In the genomic region with DNA sequence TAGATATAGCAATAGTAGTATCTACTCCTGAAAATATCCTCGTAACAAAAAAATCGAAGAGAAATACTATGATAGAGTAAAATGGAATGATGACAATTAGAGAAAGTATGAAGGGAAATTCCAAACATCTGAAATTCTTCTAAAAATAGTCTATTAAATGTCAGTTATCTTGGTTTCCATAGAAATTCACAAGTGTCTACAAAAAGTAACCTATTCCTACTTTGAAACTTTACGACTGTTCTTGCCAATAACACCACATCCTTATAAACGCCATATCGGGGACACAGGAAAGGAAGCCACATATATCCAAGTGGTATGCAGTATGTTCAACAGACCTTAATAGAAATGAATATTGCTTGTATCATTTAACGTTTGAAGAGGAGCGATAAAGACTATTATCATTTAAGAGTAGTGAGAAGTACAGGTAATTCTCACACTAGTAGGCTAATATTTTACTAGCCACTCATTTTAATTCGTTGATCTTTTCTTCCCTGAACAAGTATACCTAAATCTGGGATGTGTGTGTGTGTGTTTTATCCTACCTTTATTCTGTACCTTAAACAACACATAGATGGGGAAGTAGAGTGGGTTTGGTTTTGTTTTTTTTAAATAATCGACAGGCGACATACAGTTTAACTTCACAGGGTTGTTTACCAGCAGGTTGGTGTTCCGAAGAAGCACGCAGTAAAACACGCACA, we compare ENCODE assay signal across 9 cellular contexts. TPM values are rescaled to one million over a fixed set of nuclear protein-coding genes. Genes with fewer than 3 reads are reported as not detected.
DNase-seq lines count a peak whose midpoint lies in the region; ATAC-seq, FAIRE-seq and TF ChIP-seq lines count a peak whose summit lies in the region.
"Had no signal": no experiment of that assay in that cellular context is flagged by ENCODE, and none has a peak within 500 bp of the region (broad histone marks: within the 10 kb centered on the region; RNA-seq: fewer than 3 reads in every experiment).

No MANE protein-coding gene starts in this region.

- H3K4me3 ChIP-seq in endodermal cell (ENCODE audit: low read length) (peak overlapping the region; percentile 76), neural cell (ENCODE audit: low read length) (peak overlapping the region; percentile 73)

- no peak for TF ChIP-seq EP300 in neural cell (conservative IDR thresholded peaks at IDR 0.05; ENCODE audit: poor library complexity, severe bottlenecking)

- H3K36me3 ChIP-seq in endodermal cell (ENCODE audit: control insufficient read depth, insufficient read depth, low read length) (no peaks in the 10 kb centered on the region), neural cell (ENCODE audit: insufficient read depth, low read length) (no peaks in the 10 kb centered on the region)

- no peak overlapping the region for H3K27ac Mint-ChIP-seq in CD4-positive, alpha-beta T cell
- H3K27ac Mint-ChIP-seq in endodermal cell, result no peak overlapping the region
- no peak overlapping the region for H3K27ac Mint-ChIP-seq in activated T-cell treated with anti-CD3 and anti-CD28 coated beads, Interleukin-2, amount 50 U/mL, for 24 hours

- in situ Hi-C loops in GM13976 (cut with MboI; ENCODE audit: low sequenced_read_pairs, unreplicated experiment), result loop anchor here (25.0 kb wide), 1 partner anchor 93 kb away; no protein-coding TSS in a partner anchor

- H3F3A ChIP-seq in neural cell (ENCODE audit: insufficient read depth, low read length, poor library complexity, severe bottlenecking), result no peaks in the 10 kb centered on the region

- intact Hi-C loops in CD4-positive, alpha-beta T cell (cut with DNase I, micrococcal nuclease), result loop anchor here in 1 of 2 experiments (5.0 kb wide), 1 partner anchor 137 kb away; the partner anchor contains the start of gene FSIP1

- H3K4me1 Mint-ChIP-seq in CD4-positive, alpha-beta T cell (ENCODE audit: low read depth), result peaks cover 15% of the 10 kb centered on the region
- H3K4me1 Mint-ChIP-seq in endodermal cell, result peaks cover 19% of the 10 kb centered on the region
- peaks cover 17% of the 10 kb centered on the region for H3K4me1 Mint-ChIP-seq in activated T-cell treated with anti-CD3 and anti-CD28 coated beads, Interleukin-2, amount 50 U/mL, for 24 hours (ENCODE audit: low read depth)

- H3K4me1 ChIP-seq in endodermal cell (ENCODE audit: control insufficient read depth, insufficient read depth, low read length), result no peaks in the 10 kb centered on the region

- no peak for TF ChIP-seq CTCF in CD4-positive, alpha-beta T cell (IDR thresholded peaks at IDR 0.05)
- TF ChIP-seq CTCF in endodermal cell (conservative IDR thresholded peaks at IDR 0.05) (no peak), neural cell (IDR thresholded peaks at IDR 0.05; ENCODE audit: poor library complexity, severe bottlenecking) (no peak), GM13976 (IDR thresholded peaks at IDR 0.05; ENCODE audit: borderline replicate concordance, control extremely low read depth, extremely low read depth, insufficient read depth, missing control alignments) (no peak)

- H3K9me3 Mint-ChIP-seq in CD4-positive, alpha-beta T cell, result no peaks in the 10 kb centered on the region
- H3K9me3 Mint-ChIP-seq in endodermal cell, result peaks cover 7% of the 10 kb centered on the region
- no peaks in the 10 kb centered on the region for H3K9me3 Mint-ChIP-seq in activated T-cell treated with anti-CD3 and anti-CD28 coated beads, Interleukin-2, amount 50 U/mL, for 24 hours

- FAIRE-seq in urothelium cell line (lab: Jason Lieb, UNC), result no peak

- TF ChIP-seq RAD21 in neural cell (conservative IDR thresholded peaks at IDR 0.05), result no peak

- H3K9me3 ChIP-seq in CD4-positive, alpha-beta T cell (ENCODE audit: control insufficient read depth, low read length), result no peaks in the 10 kb centered on the region
- H3K9me3 ChIP-seq in endodermal cell (ENCODE audit: control insufficient read depth, low read length) (peaks cover 7% of the 10 kb centered on the region), neural cell (ENCODE audit: low read length) (no peaks in the 10 kb centered on the region)

- no peaks in the 10 kb centered on the region for H3K79me2 ChIP-seq in neural cell (replicated peaks; ENCODE audit: insufficient read depth, low read length)

- no peaks in the 10 kb centered on the region for H4K20me1 ChIP-seq in neural cell (ENCODE audit: insufficient read depth)

- H3K27ac ChIP-seq in CD4-positive, alpha-beta T cell (ENCODE audit: low read depth, low read length), result no peak overlapping the region
- H3K27ac ChIP-seq in endodermal cell (ENCODE audit: low read depth, low read length) (no peak overlapping the region), neural cell (ENCODE audit: low read length) (no peak overlapping the region)

- H2AFZ ChIP-seq in neural cell (ENCODE audit: low read depth, low read length), result no peak overlapping the region

- H3K27me3 ChIP-seq in CD4-positive, alpha-beta T cell (ENCODE audit: control insufficient read depth, insufficient read depth, low read length), result peaks cover 45% of the 10 kb centered on the region
- peaks cover 25% of the 10 kb centered on the region for H3K27me3 ChIP-seq in endodermal cell (ENCODE audit: control insufficient read depth, insufficient read depth, low read length, poor library complexity, severe bottlenecking)
- H3K27me3 ChIP-seq in neural cell (ENCODE audit: insufficient read depth, low read depth, low read length), result peaks cover 33% of the 10 kb centered on the region

- POLR2A ChIA-PET in CD4-positive, alpha-beta T cell (lab: Charles Lee), result no interaction called here

- CTCF ChIA-PET in CD4-positive, alpha-beta T cell (lab: Charles Lee), result no interaction called here

- no peak for DNase-seq in CD4-positive, alpha-beta T cell
- DNase-seq in NCI-H226 (peak; percentile 49), endodermal cell (no peak), urothelium cell line (ENCODE audit: low spot score) (no peak), GM13976 (ENCODE audit: low spot score) (no peak)
- DNase-seq in activated T-cell treated with anti-CD3 and anti-CD28 coated beads, Interleukin-2, amount 50 U/mL, for 24 hours, result no peak
- DNase-seq: NCI-H2171 had no signal

- H3K9ac ChIP-seq in endodermal cell (ENCODE audit: extremely low read depth, low read length, poor library complexity, severe bottlenecking), result no peak overlapping the region
- no peak overlapping the region for H3K9ac ChIP-seq in neural cell (ENCODE audit: low read length)

- WGBS in endodermal cell (ENCODE audit: insufficient coverage in 1 of 2, insufficient read length in 1 of 2), 2 experiments, result 36 to 48% methylated on average over 3 to 8 of the region's 13 CpGs

- peak overlapping the region; percentile 78 for H3K4me3 Mint-ChIP-seq in CD4-positive, alpha-beta T cell
- peak overlapping the region; percentile 80 for H3K4me3 Mint-ChIP-seq in endodermal cell
- H3K4me3 Mint-ChIP-seq in activated T-cell treated with anti-CD3 and anti-CD28 coated beads, Interleukin-2, amount 50 U/mL, for 24 hours, result no peak overlapping the region

- no peak overlapping the region for H3K4me2 ChIP-seq in neural cell (ENCODE audit: low read length)

- no peaks in the 10 kb centered on the region for H3K9me2 ChIP-seq in neural cell (ENCODE audit: insufficient read depth, low read length)

- no peaks in the 10 kb centered on the region for H3K36me3 Mint-ChIP-seq in CD4-positive, alpha-beta T cell (ENCODE audit: low read depth)
- H3K36me3 Mint-ChIP-seq in endodermal cell (ENCODE audit: low read depth), result peaks cover 12% of the 10 kb centered on the region
- peaks cover 3% of the 10 kb centered on the region for H3K36me3 Mint-ChIP-seq in activated T-cell treated with anti-CD3 and anti-CD28 coated beads, Interleukin-2, amount 50 U/mL, for 24 hours (ENCODE audit: low read depth)

- peaks cover 34% of the 10 kb centered on the region for H3K27me3 Mint-ChIP-seq in CD4-positive, alpha-beta T cell
- H3K27me3 Mint-ChIP-seq in endodermal cell (ENCODE audit: insufficient read depth), result peaks cover 10% of the 10 kb centered on the region
- peaks cover 28% of the 10 kb centered on the region for H3K27me3 Mint-ChIP-seq in activated T-cell treated with anti-CD3 and anti-CD28 coated beads, Interleukin-2, amount 50 U/mL, for 24 hours

- no peak for ATAC-seq in CD4-positive, alpha-beta T cell (ENCODE audit: poor library complexity)
- no peak for ATAC-seq in HG02623 (IDR thresholded peaks at IDR 0.05; ENCODE audit: unreplicated experiment)

TF ChIP-seq in neural cell, 6 proteins besides CTCF, POLR2A, EP300 and RAD21 (continues in another document):
- no peak for TF ChIP-seq MXI1 (conservative IDR thresholded peaks at IDR 0.05; ENCODE audit: poor library complexity, severe bottlenecking)
- TF ChIP-seq, protein P1, sequence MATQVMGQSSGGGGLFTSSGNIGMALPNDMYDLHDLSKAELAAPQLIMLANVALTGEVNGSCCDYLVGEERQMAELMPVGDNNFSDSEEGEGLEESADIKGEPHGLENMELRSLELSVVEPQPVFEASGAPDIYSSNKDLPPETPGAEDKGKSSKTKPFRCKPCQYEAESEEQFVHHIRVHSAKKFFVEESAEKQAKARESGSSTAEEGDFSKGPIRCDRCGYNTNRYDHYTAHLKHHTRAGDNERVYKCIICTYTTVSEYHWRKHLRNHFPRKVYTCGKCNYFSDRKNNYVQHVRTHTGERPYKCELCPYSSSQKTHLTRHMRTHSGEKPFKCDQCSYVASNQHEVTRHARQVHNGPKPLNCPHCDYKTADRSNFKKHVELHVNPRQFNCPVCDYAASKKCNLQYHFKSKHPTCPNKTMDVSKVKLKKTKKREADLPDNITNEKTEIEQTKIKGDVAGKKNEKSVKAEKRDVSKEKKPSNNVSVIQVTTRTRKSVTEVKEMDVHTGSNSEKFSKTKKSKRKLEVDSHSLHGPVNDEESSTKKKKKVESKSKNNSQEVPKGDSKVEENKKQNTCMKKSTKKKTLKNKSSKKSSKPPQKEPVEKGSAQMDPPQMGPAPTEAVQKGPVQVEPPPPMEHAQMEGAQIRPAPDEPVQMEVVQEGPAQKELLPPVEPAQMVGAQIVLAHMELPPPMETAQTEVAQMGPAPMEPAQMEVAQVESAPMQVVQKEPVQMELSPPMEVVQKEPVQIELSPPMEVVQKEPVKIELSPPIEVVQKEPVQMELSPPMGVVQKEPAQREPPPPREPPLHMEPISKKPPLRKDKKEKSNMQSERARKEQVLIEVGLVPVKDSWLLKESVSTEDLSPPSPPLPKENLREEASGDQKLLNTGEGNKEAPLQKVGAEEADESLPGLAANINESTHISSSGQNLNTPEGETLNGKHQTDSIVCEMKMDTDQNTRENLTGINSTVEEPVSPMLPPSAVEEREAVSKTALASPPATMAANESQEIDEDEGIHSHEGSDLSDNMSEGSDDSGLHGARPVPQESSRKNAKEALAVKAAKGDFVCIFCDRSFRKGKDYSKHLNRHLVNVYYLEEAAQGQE (IDR thresholded peaks at IDR 0.05; ENCODE audit: borderline replicate concordance), result no peak
- TF ChIP-seq POLR2AphosphoS5 (IDR thresholded peaks at IDR 0.05), result no peak

RNA-seq across cellular contexts. Expression of gene GPR176, which starts 1.2 kb away (rescaled TPM):
- not detected for total RNA-seq in CD4-positive, alpha-beta T cell
- 10 to 100 TPM; 26.0 to 31.1 TPM for total RNA-seq in endodermal cell
- 8.9 TPM for polyA plus RNA-seq in endodermal cell (2013, experiment 1 of 2)
- 6.6 TPM for polyA plus RNA-seq in endodermal cell (2013, experiment 2 of 2)
- 8.3 and 9.8 TPM in 2 replicates for polyA plus RNA-seq in neural cell
- 16.4 and 17.3 TPM in 2 replicates for polyA minus RNA-seq in neural cell

RNA-seq across cellular contexts. Expression of gene EIF2AK4, which starts 15.1 kb away (rescaled TPM):
- total RNA-seq in CD4-positive, alpha-beta T cell, result 10 to 100 TPM; 10.5 to 11.7 TPM
- 10 to 100 TPM; 44.0 to 55.6 TPM for total RNA-seq in endodermal cell
- 49.1 TPM for polyA plus RNA-seq in endodermal cell (2013, experiment 1 of 2)
- polyA plus RNA-seq in endodermal cell (2013, experiment 2 of 2), result 51.3 TPM
- 9.9 and 28.0 TPM in 2 replicates for polyA plus RNA-seq in neural cell
- polyA minus RNA-seq in neural cell, result 20.5 and 23.0 TPM in 2 replicates

Comparison
In these comparisons a context has a peak if more than half of its experiments do, and no peak if none do; other contexts are left out.
1. RNA of gene GPR176, which starts 1.2 kb away (total RNA-seq): 26.0 to 31.1 TPM in endodermal cell; not detected in CD4-positive, alpha-beta T cell; every median in the first group is over 10 times any median in the second.